8 cellular contexts compared by ENCODE assay signal in the genomic region with DNA sequence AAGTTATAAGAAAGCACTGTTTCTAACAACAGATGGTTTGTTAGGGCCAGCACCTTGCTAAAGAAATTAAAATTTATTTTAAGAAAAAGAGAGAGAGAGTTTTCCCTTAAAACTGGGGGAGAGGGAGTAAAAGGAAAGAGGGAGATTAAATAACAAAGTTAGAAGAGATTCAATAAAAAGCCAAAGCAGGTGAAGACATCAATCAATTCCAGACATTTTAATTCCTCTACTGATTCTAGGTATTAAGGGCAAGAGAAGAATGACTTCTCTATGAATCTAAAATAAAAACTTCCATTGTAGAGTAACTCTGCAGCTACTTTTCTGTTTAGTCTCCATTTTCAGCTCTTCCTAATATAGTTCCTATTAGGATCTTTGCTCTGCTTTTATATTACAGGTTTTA.
"Had no signal": no experiment of that assay in that cellular context is flagged by ENCODE, and none has a peak within 500 bp of the region (broad histone marks: within the 10 kb centered on the region; RNA-seq: fewer than 3 reads in every experiment).

No MANE protein-coding gene starts in this region.

- ATAC-seq: GM23338, HepG2 had no signal

- H3K9ac ChIP-seq: KMS-11 had no signal

- H3K27ac ChIP-seq: HL-60, KMS-11 had no signal

- H2AFZ ChIP-seq: GM23338 had no signal

- DNase-seq: H9, HCEC 1CT, HFFc6, KBM-7 had no signal

- H3K4me2 ChIP-seq: GM23338, KMS-11 had no signal

- H3K4me3 ChIP-seq: GM23338 had no signal
